In the genomic region with DNA sequence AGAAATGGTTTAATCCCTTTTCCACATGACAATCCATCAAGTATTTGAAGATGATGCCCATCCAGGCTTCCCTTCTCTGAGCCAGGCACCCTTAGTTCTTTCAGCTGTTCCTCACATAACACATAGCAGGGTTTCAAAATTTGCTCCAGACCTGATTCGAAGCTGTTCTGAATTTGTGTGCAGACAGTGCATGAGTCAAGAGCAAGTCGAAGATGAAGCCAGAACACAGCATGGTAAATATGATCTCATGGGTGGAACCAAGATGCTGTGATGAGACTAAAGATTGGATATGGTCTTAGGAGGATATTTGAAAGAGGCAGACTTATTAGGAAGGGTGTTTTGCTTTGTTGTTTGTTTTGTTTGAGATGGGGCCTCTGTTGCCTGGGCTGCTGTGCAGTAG, we compare ENCODE assay signal across 16 cellular contexts. TPM values are rescaled to one million over a fixed set of nuclear protein-coding genes. Genes with fewer than 3 reads are reported as not detected.
DNase-seq lines count a peak whose midpoint lies in the region; ATAC-seq and TF ChIP-seq lines count a peak whose summit lies in the region.
"Had no signal": no experiment of that assay in that cellular context is flagged by ENCODE, and none has a peak within 500 bp of the region (broad histone marks: within the 10 kb centered on the region; RNA-seq: fewer than 3 reads in every experiment).

No MANE protein-coding gene starts in this region.

- no peaks in the 10 kb centered on the region for H3K36me3 Mint-ChIP-seq in activated naive CD8-positive, alpha-beta T cell treated with anti-CD3 and anti-CD28 coated beads for 36 hours
- H3K36me3 Mint-ChIP-seq: activated naive CD8-positive, alpha-beta T cell had no signal

- no peak for TF ChIP-seq POLR2A in adrenal gland (IDR thresholded peaks at IDR 0.05)

- H3K27ac Mint-ChIP-seq in activated naive CD8-positive, alpha-beta T cell treated with anti-CD3 and anti-CD28 coated beads for 36 hours: no peak overlapping the region
- H3K27ac Mint-ChIP-seq: activated naive CD8-positive, alpha-beta T cell; stimulated activated naive CD8-positive, alpha-beta T cell treated with anti-CD3 and anti-CD28 coated beads, Interleukin-15, Interleukin-2, amounts not matched to agents 100 ng/mL and 50 ng/mL, for 24 hours had no signal

- no peaks in the 10 kb centered on the region for H3K36me3 ChIP-seq in adrenal gland (replicated peaks in 1 of 2)

- no peaks in the 10 kb centered on the region for H3K9me3 Mint-ChIP-seq in activated naive CD8-positive, alpha-beta T cell treated with anti-CD3 and anti-CD28 coated beads for 36 hours
- H3K9me3 Mint-ChIP-seq: stimulated activated naive CD8-positive, alpha-beta T cell treated with anti-CD3 and anti-CD28 coated beads, Interleukin-15, Interleukin-2, amounts not matched to agents 100 ng/mL and 50 ng/mL, for 24 hours had no signal

- DNase-seq in ELR (ENCODE audit: low read depth) (peak; percentile 46), adrenal gland (no peak), fibroblast of the aortic adventitia (ENCODE audit: low read depth) (peak; percentile 68), stromal cell of bone marrow (ENCODE audit: low read depth) (peak; percentile 75), RWPE1 (ENCODE audit: low spot score) (no peak)
- DNase-seq in central memory CD4-positive, alpha-beta T cell: no peak
- DNase-seq in activated naive CD8-positive, alpha-beta T cell treated with anti-CD3 and anti-CD28 coated beads for 36 hours: no peak
- DNase-seq: activated CD4-positive, CD25-positive, alpha-beta regulatory T cell treated with anti-CD3 and anti-CD28 coated beads, Interleukin-2, amount 50 U/mL, for 72 hours; AML-193; NCI-H1436; NCI-H82; stimulated activated CD4-positive, alpha-beta T cell treated with anti-CD3 and anti-CD28 coated beads, Interleukin-1b, Interleukin-23, amount 100 ng/mL, for 48 hours had no signal

- no peaks in the 10 kb centered on the region for H3K9me3 ChIP-seq in adrenal gland (replicated peaks in 1 of 3)

- no peaks in the 10 kb centered on the region for H3K27me3 Mint-ChIP-seq in activated naive CD8-positive, alpha-beta T cell treated with anti-CD3 and anti-CD28 coated beads for 36 hours
- H3K27me3 Mint-ChIP-seq: activated naive CD8-positive, alpha-beta T cell; stimulated activated naive CD8-positive, alpha-beta T cell treated with anti-CD3 and anti-CD28 coated beads, Interleukin-15, Interleukin-2, amounts not matched to agents 100 ng/mL and 50 ng/mL, for 24 hours had no signal

- 80 to 94% (median 87%) methylated on average over 2 of the region's 2 CpGs for WGBS in adrenal gland, 4 donors

- H3K4me3 Mint-ChIP-seq in activated naive CD8-positive, alpha-beta T cell treated with anti-CD3 and anti-CD28 coated beads for 36 hours: no peak overlapping the region
- H3K4me3 Mint-ChIP-seq: activated naive CD8-positive, alpha-beta T cell; stimulated activated naive CD8-positive, alpha-beta T cell treated with anti-CD3 and anti-CD28 coated beads, Interleukin-15, Interleukin-2, amounts not matched to agents 100 ng/mL and 50 ng/mL, for 24 hours had no signal

- ATAC-seq in GM21619 (IDR thresholded peaks at IDR 0.05; ENCODE audit: unreplicated experiment): no peak
- ATAC-seq: Panc1 had no signal

- no peaks in the 10 kb centered on the region for H3K27me3 ChIP-seq in adrenal gland

- H3K4me3 ChIP-seq in adrenal gland (no peak overlapping the region), fibroblast of the aortic adventitia (ENCODE audit: low read depth, low read length) (no peak overlapping the region)

- H3K27ac ChIP-seq in adrenal gland (peak overlapping the region in 3 of 5 donors; percentile 39 to 85 (median 75)), RWPE1 (no peak overlapping the region)

- no peaks in the 10 kb centered on the region for H3K4me1 Mint-ChIP-seq in activated naive CD8-positive, alpha-beta T cell treated with anti-CD3 and anti-CD28 coated beads for 36 hours

- POLR2A ChIA-PET in RWPE1 (lab: Yijun Ruan, JAX; ENCODE audit: low non-redundant PET): no interaction called here

- CTCF ChIA-PET in RWPE1 (lab: Yijun Ruan, JAX): interaction anchor here (0.7 to 0.9 kb wide), 2 partner anchors 34 to 85 kb away, joined by 3 read pairs; no protein-coding TSS in a partner anchor

- intact Hi-C loops in adrenal gland (cut with DNase I): no loop called here

- TF ChIP-seq CTCF in adrenal gland (IDR thresholded peaks at IDR 0.05): no peak
- TF ChIP-seq CTCF in fibroblast of the aortic adventitia (IDR thresholded peaks at IDR 0.05; ENCODE audit: insufficient read depth, low read length): no peak
- TF ChIP-seq CTCF in RWPE1 (conservative IDR thresholded peaks at IDR 0.05; ENCODE audit: low read depth): no peak

- peaks cover 16 to 26% of the 10 kb centered on the region in 2 donors for H3K4me1 ChIP-seq in adrenal gland (replicated peaks in 1 of 2)

RNA-seq across cellular contexts. Expression of a gene that starts 32.6 kb away (rescaled TPM):
- total RNA-seq in adrenal gland: 10 to 100 TPM; 47.3 to 92.7 (median 60.1) TPM
- polyA plus RNA-seq in adrenal gland: 100 to 1,000 TPM in 1 of 3 donors, 10 to 100 TPM in 2; 83.9 to 123 (median 85.5) TPM
- 20.6 and 26.2 TPM in 2 replicates for total RNA-seq in fibroblast of the aortic adventitia (ENCODE audit: low replicate concordance)
- 10 to 100 TPM; 17.3 to 18.7 TPM for total RNA-seq in activated naive CD8-positive, alpha-beta T cell treated with anti-CD3 and anti-CD28 coated beads for 36 hours

Comparison
In these comparisons a context has a peak if more than half of its experiments do, and no peak if none do; other contexts are left out.
1. DNase-seq: peak in ELR (single experiment), fibroblast of the aortic adventitia (single experiment) and stromal cell of bone marrow (single experiment); none in adrenal gland (0 of 7), central memory CD4-positive, alpha-beta T cell (single experiment), RWPE1 (single experiment) and activated naive CD8-positive, alpha-beta T cell treated with anti-CD3 and anti-CD28 coated beads for 36 hours (single experiment).